In the genomic region with DNA sequence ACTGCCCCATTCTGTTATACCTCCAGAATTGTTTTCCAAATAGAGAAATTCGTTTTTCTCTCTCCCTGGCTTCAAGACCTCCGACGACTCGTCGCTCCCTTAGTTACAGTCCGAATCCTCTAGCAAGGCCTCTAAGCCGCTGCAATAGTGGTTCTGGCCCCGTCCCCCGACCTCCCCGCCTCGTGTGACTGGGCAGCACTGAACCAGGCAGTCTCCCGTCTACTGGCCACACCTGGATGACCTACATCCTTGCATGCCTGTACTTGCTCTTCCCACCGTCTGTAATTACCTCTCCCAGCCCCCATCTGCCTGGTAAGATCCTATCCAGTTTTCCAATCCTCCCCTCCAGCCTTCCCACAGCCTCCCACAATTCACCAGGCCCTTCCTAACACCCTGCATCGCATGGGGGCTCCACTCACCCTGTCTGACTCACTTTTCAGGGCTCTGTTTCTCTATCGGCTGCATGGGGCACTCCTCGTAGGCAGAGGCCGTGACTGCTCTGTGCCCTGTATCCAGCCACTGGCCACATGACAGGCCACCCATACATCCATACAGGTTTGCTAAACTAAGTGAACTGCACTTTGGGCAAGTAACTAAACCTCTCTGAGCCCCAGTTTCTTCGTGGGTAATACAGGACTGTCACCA, we compare ENCODE assay signal across 1 cellular context.
TF ChIP-seq lines count a peak whose summit lies in the region.

No MANE protein-coding gene starts in this region.

TF ChIP-seq in GM23338, 12 proteins besides CTCF, POLR2A, EP300 and RAD21:
- TF ChIP-seq, protein P1, sequence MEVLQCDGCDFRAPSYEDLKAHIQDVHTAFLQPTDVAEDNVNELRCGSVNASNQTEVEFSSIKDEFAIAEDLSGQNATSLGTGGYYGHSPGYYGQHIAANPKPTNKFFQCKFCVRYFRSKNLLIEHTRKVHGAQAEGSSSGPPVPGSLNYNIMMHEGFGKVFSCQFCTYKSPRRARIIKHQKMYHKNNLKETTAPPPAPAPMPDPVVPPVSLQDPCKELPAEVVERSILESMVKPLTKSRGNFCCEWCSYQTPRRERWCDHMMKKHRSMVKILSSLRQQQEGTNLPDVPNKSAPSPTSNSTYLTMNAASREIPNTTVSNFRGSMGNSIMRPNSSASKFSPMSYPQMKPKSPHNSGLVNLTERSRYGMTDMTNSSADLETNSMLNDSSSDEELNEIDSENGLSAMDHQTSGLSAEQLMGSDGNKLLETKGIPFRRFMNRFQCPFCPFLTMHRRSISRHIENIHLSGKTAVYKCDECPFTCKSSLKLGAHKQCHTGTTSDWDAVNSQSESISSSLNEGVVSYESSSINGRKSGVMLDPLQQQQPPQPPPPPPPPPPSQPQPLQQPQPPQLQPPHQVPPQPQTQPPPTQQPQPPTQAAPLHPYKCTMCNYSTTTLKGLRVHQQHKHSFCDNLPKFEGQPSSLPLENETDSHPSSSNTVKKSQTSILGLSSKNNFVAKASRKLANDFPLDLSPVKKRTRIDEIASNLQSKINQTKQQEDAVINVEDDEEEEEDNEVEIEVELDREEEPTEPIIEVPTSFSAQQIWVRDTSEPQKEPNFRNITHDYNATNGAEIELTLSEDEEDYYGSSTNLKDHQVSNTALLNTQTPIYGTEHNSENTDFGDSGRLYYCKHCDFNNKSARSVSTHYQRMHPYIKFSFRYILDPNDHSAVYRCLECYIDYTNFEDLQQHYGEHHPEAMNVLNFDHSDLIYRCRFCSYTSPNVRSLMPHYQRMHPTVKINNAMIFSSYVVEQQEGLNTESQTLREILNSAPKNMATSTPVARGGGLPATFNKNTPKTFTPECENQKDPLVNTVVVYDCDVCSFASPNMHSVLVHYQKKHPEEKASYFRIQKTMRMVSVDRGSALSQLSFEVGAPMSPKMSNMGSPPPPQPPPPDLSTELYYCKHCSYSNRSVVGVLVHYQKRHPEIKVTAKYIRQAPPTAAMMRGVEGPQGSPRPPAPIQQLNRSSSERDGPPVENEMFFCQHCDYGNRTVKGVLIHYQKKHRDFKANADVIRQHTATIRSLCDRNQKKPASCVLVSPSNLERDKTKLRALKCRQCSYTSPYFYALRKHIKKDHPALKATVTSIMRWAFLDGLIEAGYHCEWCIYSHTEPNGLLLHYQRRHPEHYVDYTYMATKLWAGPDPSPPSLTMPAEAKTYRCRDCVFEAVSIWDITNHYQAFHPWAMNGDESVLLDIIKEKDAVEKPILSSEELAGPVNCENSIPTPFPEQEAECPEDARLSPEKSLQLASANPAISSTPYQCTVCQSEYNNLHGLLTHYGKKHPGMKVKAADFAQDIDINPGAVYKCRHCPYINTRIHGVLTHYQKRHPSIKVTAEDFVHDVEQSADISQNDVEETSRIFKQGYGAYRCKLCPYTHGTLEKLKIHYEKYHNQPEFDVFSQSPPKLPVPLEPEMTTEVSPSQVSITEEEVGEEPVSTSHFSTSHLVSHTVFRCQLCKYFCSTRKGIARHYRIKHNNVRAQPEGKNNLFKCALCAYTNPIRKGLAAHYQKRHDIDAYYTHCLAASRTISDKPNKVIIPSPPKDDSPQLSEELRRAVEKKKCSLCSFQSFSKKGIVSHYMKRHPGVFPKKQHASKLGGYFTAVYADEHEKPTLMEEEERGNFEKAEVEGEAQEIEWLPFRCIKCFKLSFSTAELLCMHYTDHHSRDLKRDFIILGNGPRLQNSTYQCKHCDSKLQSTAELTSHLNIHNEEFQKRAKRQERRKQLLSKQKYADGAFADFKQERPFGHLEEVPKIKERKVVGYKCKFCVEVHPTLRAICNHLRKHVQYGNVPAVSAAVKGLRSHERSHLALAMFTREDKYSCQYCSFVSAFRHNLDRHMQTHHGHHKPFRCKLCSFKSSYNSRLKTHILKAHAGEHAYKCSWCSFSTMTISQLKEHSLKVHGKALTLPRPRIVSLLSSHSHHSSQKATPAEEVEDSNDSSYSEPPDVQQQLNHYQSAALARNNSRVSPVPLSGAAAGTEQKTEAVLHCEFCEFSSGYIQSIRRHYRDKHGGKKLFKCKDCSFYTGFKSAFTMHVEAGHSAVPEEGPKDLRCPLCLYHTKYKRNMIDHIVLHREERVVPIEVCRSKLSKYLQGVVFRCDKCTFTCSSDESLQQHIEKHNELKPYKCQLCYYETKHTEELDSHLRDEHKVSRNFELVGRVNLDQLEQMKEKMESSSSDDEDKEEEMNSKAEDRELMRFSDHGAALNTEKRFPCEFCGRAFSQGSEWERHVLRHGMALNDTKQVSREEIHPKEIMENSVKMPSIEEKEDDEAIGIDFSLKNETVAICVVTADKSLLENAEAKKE (CRISPR knock-in tag; IDR thresholded peaks at IDR 0.05) = no peak
